In the genomic region with DNA sequence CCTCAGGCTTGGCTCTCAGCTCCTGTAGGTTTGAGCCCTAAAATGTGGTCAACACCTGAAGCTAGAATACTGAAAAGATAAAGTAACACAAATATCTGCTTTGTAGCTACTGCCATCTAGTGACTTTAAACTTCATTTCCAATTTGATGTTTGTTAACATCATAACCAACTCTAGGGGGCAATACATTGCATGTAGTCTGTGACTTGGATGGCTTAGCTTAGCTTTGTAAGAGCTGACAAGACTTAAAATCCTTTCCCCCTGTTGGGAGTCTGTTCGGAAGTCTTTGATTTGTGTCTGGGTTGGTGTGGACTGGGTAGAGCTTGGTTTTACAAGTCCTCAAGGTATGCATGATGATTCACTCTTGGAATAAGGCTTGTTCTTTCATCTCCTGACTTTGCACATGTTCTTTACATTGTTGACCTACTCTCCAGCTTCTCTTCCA, we compare ENCODE assay signal across 1 cellular context.
TF ChIP-seq lines count a peak whose summit lies in the region.

No MANE protein-coding gene starts in this region.

TF ChIP-seq in K562, 482 proteins besides CTCF, POLR2A, EP300 and RAD21 (continued from another document):
- TF ChIP-seq, protein P1, sequence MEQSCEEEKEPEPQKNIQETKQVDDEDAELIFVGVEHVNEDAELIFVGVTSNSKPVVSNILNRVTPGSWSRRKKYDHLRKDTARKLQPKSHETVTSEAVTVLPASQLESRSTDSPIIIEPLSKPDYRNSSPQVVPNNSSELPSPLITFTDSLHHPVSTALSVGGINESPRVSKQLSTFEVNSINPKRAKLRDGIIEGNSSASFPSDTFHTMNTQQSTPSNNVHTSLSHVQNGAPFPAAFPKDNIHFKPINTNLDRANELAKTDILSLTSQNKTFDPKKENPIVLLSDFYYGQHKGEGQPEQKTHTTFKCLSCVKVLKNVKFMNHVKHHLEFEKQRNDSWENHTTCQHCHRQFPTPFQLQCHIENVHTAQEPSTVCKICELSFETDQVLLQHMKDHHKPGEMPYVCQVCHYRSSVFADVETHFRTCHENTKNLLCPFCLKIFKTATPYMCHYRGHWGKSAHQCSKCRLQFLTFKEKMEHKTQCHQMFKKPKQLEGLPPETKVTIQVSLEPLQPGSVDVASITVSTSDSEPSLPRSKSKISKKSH (CRISPR knock-in tag; IDR thresholded peaks at IDR 0.05) = no peak
- TF ChIP-seq TBL1XR1 (IDR thresholded peaks at IDR 0.05; ENCODE audit: low read length in 2 of 2) = no peak
- TF ChIP-seq HEY1 (CRISPR knock-in tag; IDR thresholded peaks at IDR 0.05; ENCODE audit: borderline replicate concordance) = no peak
- TF ChIP-seq MIER1 (IDR thresholded peaks at IDR 0.05; ENCODE audit: low read depth) = no peak
- no peak for TF ChIP-seq IFI16 (CRISPR knock-in tag; IDR thresholded peaks at IDR 0.05)
- no peak for TF ChIP-seq ATF1 (CRISPR knock-in tag; IDR thresholded peaks at IDR 0.05)
- TF ChIP-seq ATF1 (tag; IDR thresholded peaks at IDR 0.05) = peak; percentile 37; the same call in 1 of the 2 replicates
- peak; percentile 64; the same call in 1 of the 2 replicates for TF ChIP-seq ARID2 (IDR thresholded peaks at IDR 0.05)
- no peak for TF ChIP-seq RBFOX2 (IDR thresholded peaks at IDR 0.05; ENCODE audit: low read depth, low read length)
- no peak for TF ChIP-seq JUNB (CRISPR knock-in tag; conservative IDR thresholded peaks at IDR 0.05)
- TF ChIP-seq MAFG (tag; conservative IDR thresholded peaks at IDR 0.05) = 0 out of 2 replicates have a peak, but pooled peaks have one; percentile 38
- TF ChIP-seq KLF16 (IDR thresholded peaks at IDR 0.05) = peak; percentile 66
- TF ChIP-seq, protein P2, sequence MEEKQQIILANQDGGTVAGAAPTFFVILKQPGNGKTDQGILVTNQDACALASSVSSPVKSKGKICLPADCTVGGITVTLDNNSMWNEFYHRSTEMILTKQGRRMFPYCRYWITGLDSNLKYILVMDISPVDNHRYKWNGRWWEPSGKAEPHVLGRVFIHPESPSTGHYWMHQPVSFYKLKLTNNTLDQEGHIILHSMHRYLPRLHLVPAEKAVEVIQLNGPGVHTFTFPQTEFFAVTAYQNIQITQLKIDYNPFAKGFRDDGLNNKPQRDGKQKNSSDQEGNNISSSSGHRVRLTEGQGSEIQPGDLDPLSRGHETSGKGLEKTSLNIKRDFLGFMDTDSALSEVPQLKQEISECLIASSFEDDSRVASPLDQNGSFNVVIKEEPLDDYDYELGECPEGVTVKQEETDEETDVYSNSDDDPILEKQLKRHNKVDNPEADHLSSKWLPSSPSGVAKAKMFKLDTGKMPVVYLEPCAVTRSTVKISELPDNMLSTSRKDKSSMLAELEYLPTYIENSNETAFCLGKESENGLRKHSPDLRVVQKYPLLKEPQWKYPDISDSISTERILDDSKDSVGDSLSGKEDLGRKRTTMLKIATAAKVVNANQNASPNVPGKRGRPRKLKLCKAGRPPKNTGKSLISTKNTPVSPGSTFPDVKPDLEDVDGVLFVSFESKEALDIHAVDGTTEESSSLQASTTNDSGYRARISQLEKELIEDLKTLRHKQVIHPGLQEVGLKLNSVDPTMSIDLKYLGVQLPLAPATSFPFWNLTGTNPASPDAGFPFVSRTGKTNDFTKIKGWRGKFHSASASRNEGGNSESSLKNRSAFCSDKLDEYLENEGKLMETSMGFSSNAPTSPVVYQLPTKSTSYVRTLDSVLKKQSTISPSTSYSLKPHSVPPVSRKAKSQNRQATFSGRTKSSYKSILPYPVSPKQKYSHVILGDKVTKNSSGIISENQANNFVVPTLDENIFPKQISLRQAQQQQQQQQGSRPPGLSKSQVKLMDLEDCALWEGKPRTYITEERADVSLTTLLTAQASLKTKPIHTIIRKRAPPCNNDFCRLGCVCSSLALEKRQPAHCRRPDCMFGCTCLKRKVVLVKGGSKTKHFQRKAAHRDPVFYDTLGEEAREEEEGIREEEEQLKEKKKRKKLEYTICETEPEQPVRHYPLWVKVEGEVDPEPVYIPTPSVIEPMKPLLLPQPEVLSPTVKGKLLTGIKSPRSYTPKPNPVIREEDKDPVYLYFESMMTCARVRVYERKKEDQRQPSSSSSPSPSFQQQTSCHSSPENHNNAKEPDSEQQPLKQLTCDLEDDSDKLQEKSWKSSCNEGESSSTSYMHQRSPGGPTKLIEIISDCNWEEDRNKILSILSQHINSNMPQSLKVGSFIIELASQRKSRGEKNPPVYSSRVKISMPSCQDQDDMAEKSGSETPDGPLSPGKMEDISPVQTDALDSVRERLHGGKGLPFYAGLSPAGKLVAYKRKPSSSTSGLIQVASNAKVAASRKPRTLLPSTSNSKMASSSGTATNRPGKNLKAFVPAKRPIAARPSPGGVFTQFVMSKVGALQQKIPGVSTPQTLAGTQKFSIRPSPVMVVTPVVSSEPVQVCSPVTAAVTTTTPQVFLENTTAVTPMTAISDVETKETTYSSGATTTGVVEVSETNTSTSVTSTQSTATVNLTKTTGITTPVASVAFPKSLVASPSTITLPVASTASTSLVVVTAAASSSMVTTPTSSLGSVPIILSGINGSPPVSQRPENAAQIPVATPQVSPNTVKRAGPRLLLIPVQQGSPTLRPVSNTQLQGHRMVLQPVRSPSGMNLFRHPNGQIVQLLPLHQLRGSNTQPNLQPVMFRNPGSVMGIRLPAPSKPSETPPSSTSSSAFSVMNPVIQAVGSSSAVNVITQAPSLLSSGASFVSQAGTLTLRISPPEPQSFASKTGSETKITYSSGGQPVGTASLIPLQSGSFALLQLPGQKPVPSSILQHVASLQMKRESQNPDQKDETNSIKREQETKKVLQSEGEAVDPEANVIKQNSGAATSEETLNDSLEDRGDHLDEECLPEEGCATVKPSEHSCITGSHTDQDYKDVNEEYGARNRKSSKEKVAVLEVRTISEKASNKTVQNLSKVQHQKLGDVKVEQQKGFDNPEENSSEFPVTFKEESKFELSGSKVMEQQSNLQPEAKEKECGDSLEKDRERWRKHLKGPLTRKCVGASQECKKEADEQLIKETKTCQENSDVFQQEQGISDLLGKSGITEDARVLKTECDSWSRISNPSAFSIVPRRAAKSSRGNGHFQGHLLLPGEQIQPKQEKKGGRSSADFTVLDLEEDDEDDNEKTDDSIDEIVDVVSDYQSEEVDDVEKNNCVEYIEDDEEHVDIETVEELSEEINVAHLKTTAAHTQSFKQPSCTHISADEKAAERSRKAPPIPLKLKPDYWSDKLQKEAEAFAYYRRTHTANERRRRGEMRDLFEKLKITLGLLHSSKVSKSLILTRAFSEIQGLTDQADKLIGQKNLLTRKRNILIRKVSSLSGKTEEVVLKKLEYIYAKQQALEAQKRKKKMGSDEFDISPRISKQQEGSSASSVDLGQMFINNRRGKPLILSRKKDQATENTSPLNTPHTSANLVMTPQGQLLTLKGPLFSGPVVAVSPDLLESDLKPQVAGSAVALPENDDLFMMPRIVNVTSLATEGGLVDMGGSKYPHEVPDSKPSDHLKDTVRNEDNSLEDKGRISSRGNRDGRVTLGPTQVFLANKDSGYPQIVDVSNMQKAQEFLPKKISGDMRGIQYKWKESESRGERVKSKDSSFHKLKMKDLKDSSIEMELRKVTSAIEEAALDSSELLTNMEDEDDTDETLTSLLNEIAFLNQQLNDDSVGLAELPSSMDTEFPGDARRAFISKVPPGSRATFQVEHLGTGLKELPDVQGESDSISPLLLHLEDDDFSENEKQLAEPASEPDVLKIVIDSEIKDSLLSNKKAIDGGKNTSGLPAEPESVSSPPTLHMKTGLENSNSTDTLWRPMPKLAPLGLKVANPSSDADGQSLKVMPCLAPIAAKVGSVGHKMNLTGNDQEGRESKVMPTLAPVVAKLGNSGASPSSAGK (IDR thresholded peaks at IDR 0.05) = no peak
